Comparison of ENCODE assay signal across 17 cellular contexts in the genomic region with DNA sequence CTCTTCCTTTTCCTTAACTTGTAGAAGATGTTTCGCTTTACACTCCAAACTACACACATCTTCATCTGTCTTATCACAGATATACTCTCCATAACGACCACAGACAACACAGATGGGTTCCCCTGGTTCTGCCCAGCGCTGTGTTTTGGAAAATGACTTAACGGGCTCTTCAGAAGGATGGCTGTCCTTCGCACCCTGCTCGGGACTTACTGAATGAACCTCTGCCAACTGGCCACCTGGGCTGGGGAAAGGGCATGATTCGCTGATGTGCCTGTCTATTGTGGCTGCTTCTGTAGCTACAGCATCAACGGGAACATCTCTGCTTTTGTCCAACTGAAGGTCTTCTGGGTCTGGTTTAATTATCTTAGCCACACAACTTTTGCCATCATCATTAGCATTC. TPM values are rescaled to one million over a fixed set of nuclear protein-coding genes. Genes with fewer than 3 reads are reported as not detected.
DNase-seq lines count a peak whose midpoint lies in the region; ATAC-seq and TF ChIP-seq lines count a peak whose summit lies in the region.
"Had no signal": no experiment of that assay in that cellular context is flagged by ENCODE, and none has a peak within 500 bp of the region (broad histone marks: within the 10 kb centered on the region; RNA-seq: fewer than 3 reads in every experiment).

No MANE protein-coding gene starts in this region.

- CTCF ChIA-PET in mammary epithelial cell (lab: Charles Lee; ENCODE audit: low non-redundant PET), result no interaction called here
- CTCF ChIA-PET in MCF 10A (lab: Yijun Ruan, JAX), result interaction anchor here (1.2 to 5.2 kb wide), 3 partner anchors 9 to 44 kb away, joined by 3 to 41 read pairs (median 19); a partner anchor contains a TSS
- CTCF ChIA-PET in WTC11 (lab: Charles Lee), result interaction anchor here (1.3 kb wide), 1 partner anchor 44 kb away, joined by 5 read pairs; no protein-coding TSS in a partner anchor
- CTCF ChIA-PET in activated CD4-positive, alpha-beta memory T cell treated with anti-CD3 and anti-CD28 coated beads, Interleukin-2, amount 10 ng/mL, durations not matched to agents 7 days and 5 days (lab: Charles Lee), result no interaction called here

- H3K4me2 ChIP-seq in mammary epithelial cell (ENCODE audit: insufficient read depth, low read depth, low read length), result peak overlapping the region; percentile 26
- H3K4me2 ChIP-seq: neural progenitor cell had no signal

- H3K9me3 ChIP-seq in mammary epithelial cell (replicated peaks; ENCODE audit: insufficient read depth, low read length) (no peaks in the 10 kb centered on the region), thyroid gland (no peaks in the 10 kb centered on the region)

- H3K4me3 Mint-ChIP-seq in MCF 10A (ENCODE audit: unreplicated experiment) (no peak overlapping the region), WTC11 (no peak overlapping the region), memory B cell (no peak overlapping the region)
- H3K4me3 Mint-ChIP-seq in activated CD4-positive, alpha-beta memory T cell treated with anti-CD3 and anti-CD28 coated beads, Interleukin-2, amount 10 ng/mL, durations not matched to agents 7 days and 5 days, result no peak overlapping the region
- H3K4me3 Mint-ChIP-seq: neural progenitor cell had no signal

- peaks cover 42% of the 10 kb centered on the region for H3K4me1 Mint-ChIP-seq in MCF 10A (ENCODE audit: insufficient read depth, unreplicated experiment)
- H3K4me1 Mint-ChIP-seq in WTC11, result peaks cover 38% of the 10 kb centered on the region
- H3K4me1 Mint-ChIP-seq in memory B cell, result peaks cover 34% of the 10 kb centered on the region
- peaks cover 45% of the 10 kb centered on the region for H3K4me1 Mint-ChIP-seq in activated CD4-positive, alpha-beta memory T cell treated with anti-CD3 and anti-CD28 coated beads, Interleukin-2, amount 10 ng/mL, durations not matched to agents 7 days and 5 days

- no peak overlapping the region for H3K27ac Mint-ChIP-seq in MCF 10A (ENCODE audit: low read depth, unreplicated experiment)
- peak overlapping the region; percentile 94 for H3K27ac Mint-ChIP-seq in WTC11
- peak overlapping the region; percentile 50 for H3K27ac Mint-ChIP-seq in memory B cell
- no peak overlapping the region for H3K27ac Mint-ChIP-seq in activated CD4-positive, alpha-beta memory T cell treated with anti-CD3 and anti-CD28 coated beads, Interleukin-2, amount 10 ng/mL, durations not matched to agents 7 days and 5 days
- H3K27ac Mint-ChIP-seq: neural progenitor cell had no signal

- dilution Hi-C loops in mammary epithelial cell (cut with HindIII; ENCODE audit: low sequenced_read_pairs), result no loop called here

- in situ Hi-C loops in mammary epithelial cell (cut with MboI; ENCODE audit: low sequenced_read_pairs in 2 of 2), result no loop called here

- POLR2A ChIA-PET in MCF 10A (lab: Yijun Ruan, JAX) (interaction anchor here (0.5 to 2.4 kb wide), 6 partner anchors 9 to 390 kb away, joined by 3 to 10 read pairs (median 5); a partner anchor contains a TSS), WTC11 (lab: Charles Lee) (no interaction called here)
- POLR2A ChIA-PET in activated CD4-positive, alpha-beta memory T cell treated with anti-CD3 and anti-CD28 coated beads, Interleukin-2, amount 10 ng/mL, durations not matched to agents 7 days and 5 days (lab: Charles Lee), result no interaction called here

- peaks cover 56% of the 10 kb centered on the region for H3K36me3 Mint-ChIP-seq in MCF 10A (ENCODE audit: insufficient read depth, unreplicated experiment)
- peaks cover 25% of the 10 kb centered on the region for H3K36me3 Mint-ChIP-seq in WTC11
- H3K36me3 Mint-ChIP-seq in memory B cell, result peaks cover 24% of the 10 kb centered on the region
- H3K36me3 Mint-ChIP-seq in activated CD4-positive, alpha-beta memory T cell treated with anti-CD3 and anti-CD28 coated beads, Interleukin-2, amount 10 ng/mL, durations not matched to agents 7 days and 5 days (ENCODE audit: low read depth), result peaks cover 51% of the 10 kb centered on the region

- ATAC-seq in WTC11 (no peak), memory B cell (ENCODE audit: low read depth) (no peak), GM19452 (IDR thresholded peaks at IDR 0.05; ENCODE audit: unreplicated experiment) (no peak)
- ATAC-seq: left colon had no signal

- H3K9me3 Mint-ChIP-seq in MCF 10A (ENCODE audit: unreplicated experiment) (no peaks in the 10 kb centered on the region), WTC11 (no peaks in the 10 kb centered on the region), memory B cell (no peaks in the 10 kb centered on the region)
- H3K9me3 Mint-ChIP-seq in activated CD4-positive, alpha-beta memory T cell treated with anti-CD3 and anti-CD28 coated beads, Interleukin-2, amount 10 ng/mL, durations not matched to agents 7 days and 5 days, result no peaks in the 10 kb centered on the region
- H3K9me3 Mint-ChIP-seq: neural progenitor cell had no signal

- DNase-seq in mammary epithelial cell, result no peak
- DNase-seq in MCF 10A (ENCODE audit: unreplicated experiment), result no peak
- DNase-seq in WTC11 (ENCODE audit: low spot score), result no peak
- DNase-seq in memory B cell (ENCODE audit: low spot score in 2 of 2), result no peak
- DNase-seq in thyroid gland, result no peak
- no peak for DNase-seq in medulla oblongata (ENCODE audit: extremely low spot score)
- DNase-seq in activated CD4-positive, alpha-beta memory T cell treated with anti-CD3 and anti-CD28 coated beads, Interleukin-2, amount 10 ng/mL, durations not matched to agents 7 days and 5 days, result no peak
- DNase-seq: activated naive CD4-positive, alpha-beta T cell treated with Interleukin-2 at 50 U/mL for 16 hours; central memory CD4-positive, alpha-beta T cell; DND-41; KG1; left colon; NCI-H1417; NCI-H510A treated with DMSO at 0.1 percent for 48 hours; stimulated activated CD4-positive, alpha-beta T cell treated with anti-CD3 and anti-CD28 coated beads, Interleukin-4, amount 100 ng/mL, for 4 hours had no signal

- no peak overlapping the region for H3K9ac ChIP-seq in mammary epithelial cell (ENCODE audit: insufficient read depth, low read length)
- H3K9ac ChIP-seq: neural progenitor cell had no signal

- intact Hi-C loops in mammary epithelial cell (cut with micrococcal nuclease) (no loop called here), MCF 10A (cut with micrococcal nuclease) (no loop called here), thyroid gland (cut with DNase I) (no loop called here)

- WGBS in mammary epithelial cell (ENCODE audit: low coverage, missing lambda C conversion rate), result 89% methylated on average over 8 of the region's 8 CpGs
- WGBS in thyroid gland, 2 donors, result 71 to 77% methylated on average over 8 of the region's 8 CpGs

- H3K36me3 ChIP-seq in mammary epithelial cell (ENCODE audit: insufficient read depth, low read length) (peaks cover 2% of the 10 kb centered on the region), thyroid gland (peaks cover 4 to 13% of the 10 kb centered on the region in 2 donors)
- H3K36me3 ChIP-seq: neural progenitor cell had no signal

- H3K27me3 Mint-ChIP-seq in MCF 10A (ENCODE audit: insufficient read depth, unreplicated experiment), result no peaks in the 10 kb centered on the region
- no peaks in the 10 kb centered on the region for H3K27me3 Mint-ChIP-seq in WTC11 (ENCODE audit: low read depth)
- no peaks in the 10 kb centered on the region for H3K27me3 Mint-ChIP-seq in memory B cell
- no peaks in the 10 kb centered on the region for H3K27me3 Mint-ChIP-seq in activated CD4-positive, alpha-beta memory T cell treated with anti-CD3 and anti-CD28 coated beads, Interleukin-2, amount 10 ng/mL, durations not matched to agents 7 days and 5 days

- H3K27me3 ChIP-seq in mammary epithelial cell (ENCODE audit: insufficient read depth, low read length), result no peaks in the 10 kb centered on the region
- no peaks in the 10 kb centered on the region for H3K27me3 ChIP-seq in thyroid gland
- H3K27me3 ChIP-seq: neural progenitor cell had no signal

- BruUV-seq in mammary epithelial cell (replicated peaks; lab: Mats Ljungman, UMichigan), result no TSS peak
- no TSS peak for BruUV-seq in MCF 10A (replicated peaks; lab: Mats Ljungman, UMichigan)

- TF ChIP-seq CTCF in mammary epithelial cell (conservative IDR thresholded peaks at IDR 0.05 in 1 of 2, IDR thresholded peaks at IDR 0.05 in 1 of 2; ENCODE audit: extremely low read depth in 1 of 2, insufficient read depth in 1 of 2, low read depth in 1 of 2, low read length in 2 of 2), result no peak
- TF ChIP-seq CTCF in MCF 10A (IDR thresholded peaks at IDR 0.05; ENCODE audit: unreplicated experiment), result no peak
- no peak for TF ChIP-seq CTCF in WTC11 (IDR thresholded peaks at IDR 0.05)
- no peak for TF ChIP-seq CTCF in thyroid gland (IDR thresholded peaks at IDR 0.05)

- H3K4me3 ChIP-seq in mammary epithelial cell (replicated peaks in 1 of 3; ENCODE audit: insufficient read depth in 1 of 3, low read depth in 2 of 3, low read length in 3 of 3) (no peak overlapping the region), thyroid gland (replicated peaks in 1 of 3) (no peak overlapping the region)
- H3K4me3 ChIP-seq: neural progenitor cell had no signal

- peaks cover 47% of the 10 kb centered on the region for H3K79me2 ChIP-seq in mammary epithelial cell (ENCODE audit: insufficient read depth, low read length)

- peaks cover 29% of the 10 kb centered on the region for H3K4me1 ChIP-seq in mammary epithelial cell (ENCODE audit: insufficient read depth, low read length)
- H3K4me1 ChIP-seq in thyroid gland, result peaks cover 0 to 13% of the 10 kb centered on the region in 2 donors

- no peak overlapping the region for H3K27ac ChIP-seq in mammary epithelial cell (ENCODE audit: insufficient read depth, low read depth, low read length)
- peak overlapping the region in 2 of 3 donors; percentile 4 to 63 for H3K27ac ChIP-seq in thyroid gland
- H3K27ac ChIP-seq: neural progenitor cell had no signal

- no peaks in the 10 kb centered on the region for H4K20me1 ChIP-seq in mammary epithelial cell (ENCODE audit: insufficient read depth, low read length)

- no peak for TF ChIP-seq POLR2A in thyroid gland (IDR thresholded peaks at IDR 0.05)

- H2AFZ ChIP-seq in mammary epithelial cell (ENCODE audit: low read depth, low read length), result peak overlapping the region; percentile 17
- H2AFZ ChIP-seq: neural progenitor cell had no signal

RNA-seq across cellular contexts. Expression of a gene that starts 3.4 kb away (rescaled TPM):
- total RNA-seq in mammary epithelial cell, result 10 to 100 TPM in 1 of 2 donors, 1 to 10 TPM in 1; 8.7 to 20.0 TPM
- 9.2 TPM for polyA plus RNA-seq in mammary epithelial cell
- 11.5 TPM for polyA minus RNA-seq in mammary epithelial cell
- 36.6 and 50.7 TPM in 2 replicates for total RNA-seq in MCF 10A (2022)
- total RNA-seq in WTC11 (2021), result 15.5 to 19.4 TPM (median 17.0 TPM) in 3 replicates
- 10 to 100 TPM; 18.3 to 33.2 (median 28.7) TPM for total RNA-seq in thyroid gland
- total RNA-seq in activated CD4-positive, alpha-beta memory T cell treated with anti-CD3 and anti-CD28 coated beads, Interleukin-2, amount 10 ng/mL, durations not matched to agents 7 days and 5 days, result 10 to 100 TPM; 32.1 to 34.0 TPM

RNA-seq across cellular contexts. Expression of a gene that starts 45.8 kb away (rescaled TPM):
- 10 to 100 TPM in 1 of 2 donors, under 1 TPM in 1; 0.67 to 11.7 TPM for total RNA-seq in mammary epithelial cell
- 5.3 TPM for polyA plus RNA-seq in mammary epithelial cell
- 7.4 TPM for polyA minus RNA-seq in mammary epithelial cell
- 13.4 and 25.5 TPM in 2 replicates for total RNA-seq in MCF 10A (2022)
- 20.0 to 24.4 TPM (median 20.7 TPM) in 3 replicates for total RNA-seq in WTC11 (2021)
- under 1 TPM; 0.05 to 0.42 (median 0.18) TPM for total RNA-seq in thyroid gland
- 10 to 100 TPM; 28.3 to 30.3 TPM for total RNA-seq in activated CD4-positive, alpha-beta memory T cell treated with anti-CD3 and anti-CD28 coated beads, Interleukin-2, amount 10 ng/mL, durations not matched to agents 7 days and 5 days

Comparison
In these comparisons a context has a peak if more than half of its experiments do, and no peak if none do; other contexts are left out.
1. CTCF ChIA-PET loops: an anchor here in MCF 10A (1.2 to 5.2 kb wide) and WTC11 (1.3 kb wide); none called in mammary epithelial cell and activated CD4-positive, alpha-beta memory T cell treated with anti-CD3 and anti-CD28 coated beads, Interleukin-2, amount 10 ng/mL, durations not matched to agents 7 days and 5 days.
2. H3K27ac Mint-ChIP-seq: peak in WTC11 (single experiment) and memory B cell (single experiment); none in MCF 10A (single experiment) and activated CD4-positive, alpha-beta memory T cell treated with anti-CD3 and anti-CD28 coated beads, Interleukin-2, amount 10 ng/mL, durations not matched to agents 7 days and 5 days (single experiment).